In the genomic region with DNA sequence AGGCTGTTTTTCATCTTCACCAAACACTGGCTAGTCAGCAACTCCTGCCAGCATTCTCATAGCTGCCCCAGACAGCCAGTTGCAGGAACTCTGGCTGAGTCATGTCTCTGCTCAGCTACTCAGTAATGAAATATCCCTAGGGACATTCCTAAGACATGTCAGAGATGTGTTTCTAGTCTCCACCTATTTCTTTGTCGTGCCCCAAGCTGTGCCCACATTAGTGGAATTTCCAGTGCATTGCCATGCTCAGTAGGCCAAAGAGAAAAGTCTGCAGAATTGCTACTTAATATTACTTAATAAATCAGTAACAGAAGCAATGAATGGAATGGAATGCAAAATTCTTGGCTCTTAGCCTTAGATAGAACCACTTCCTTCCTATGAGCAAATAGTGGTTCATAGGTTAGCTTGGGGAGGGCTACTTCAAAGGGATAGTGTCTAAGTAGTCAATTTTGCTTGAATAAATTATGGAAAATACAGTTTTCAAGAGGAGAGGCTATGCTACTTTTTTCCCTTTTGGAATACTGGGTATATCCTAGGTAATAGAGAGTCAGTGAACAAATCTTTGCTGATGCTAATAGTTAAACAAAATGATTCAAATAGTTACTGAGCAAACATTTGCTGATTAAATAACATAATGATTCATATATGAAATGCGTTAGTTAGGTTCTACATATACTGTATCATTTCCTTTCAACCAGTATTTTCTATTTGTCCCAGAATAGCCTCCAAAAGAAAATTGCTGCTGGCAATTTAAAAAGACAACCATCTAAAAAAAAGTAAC, we compare ENCODE assay signal across 8 cellular contexts. TPM values are rescaled to one million over a fixed set of nuclear protein-coding genes. Genes with fewer than 3 reads are reported as not detected.
DNase-seq lines count a peak whose midpoint lies in the region; ATAC-seq and TF ChIP-seq lines count a peak whose summit lies in the region.

No MANE protein-coding gene starts in this region.

- H2BK20ac ChIP-seq in IMR-90 (ENCODE audit: low read depth, low read length), result peak overlapping the region; percentile 89; the same call in 1 of the 2 replicates

- dilution Hi-C loops in IMR-90 (cut with HindIII; ENCODE audit: low sequenced_read_pairs, unreplicated experiment), result no loop called here

- H3K56ac ChIP-seq in IMR-90 (ENCODE audit: extremely low read depth, insufficient read depth, low read length), result peak overlapping the region; percentile 39; the same call in 1 of the 2 replicates

- no peak overlapping the region for H3K23ac ChIP-seq in IMR-90 (ENCODE audit: low read depth, low read length)

- peaks cover 5% of the 10 kb centered on the region; the same call in 1 of the 2 replicates for H3K4me1 ChIP-seq in IMR-90 (ENCODE audit: control insufficient read depth, insufficient read depth, low read length)
- peaks cover 26% of the 10 kb centered on the region for H3K4me1 ChIP-seq in lower lobe of right lung

- peak overlapping the region; percentile 22; the same call in 1 of the 2 replicates for H3K4me2 ChIP-seq in IMR-90 (ENCODE audit: low read depth, low read length)

- H3K14ac ChIP-seq in IMR-90 (replicated peaks; ENCODE audit: low read depth, low read length), result no peak overlapping the region

- TF ChIP-seq CTCF in IMR-90 (conservative IDR thresholded peaks at IDR 0.05; ENCODE audit: low read depth, low read length) (no peak), lower lobe of right lung (IDR thresholded peaks at IDR 0.05) (no peak)

- no peak overlapping the region for H2BK15ac ChIP-seq in IMR-90 (ENCODE audit: low read depth, low read length)

- POLR2A ChIA-PET in IMR-90 (lab: Charles Lee; ENCODE audit: unreplicated experiment), result no interaction called here

- H3K27ac ChIP-seq in IMR-90 (ENCODE audit: insufficient read depth, low read length) (peak overlapping the region; percentile 68), lower lobe of right lung (peak overlapping the region; percentile 42)

- H3K36me3 ChIP-seq in IMR-90 (ENCODE audit: control insufficient read depth, insufficient read depth, low read length) (no peaks in the 10 kb centered on the region), lower lobe of right lung (no peaks in the 10 kb centered on the region)

- H4K20me1 ChIP-seq in IMR-90 (ENCODE audit: insufficient read depth, low read length), result no peaks in the 10 kb centered on the region

- peak; percentile 99 for DNase-seq in A172 (ENCODE audit: low spot score)
- DNase-seq in IMR-90, result peak; percentile 96
- peak; percentile 95 for DNase-seq in dedifferentiated amniotic fluid mesenchymal stem cell (ENCODE audit: extremely low spot score)
- no peak for DNase-seq in lower lobe of right lung
- no peak for DNase-seq in stimulated activated naive CD4-positive, alpha-beta T cell (lab: John Stamatoyannopoulos, UW)
- no peak for DNase-seq in HuH-7 (ENCODE audit: low spot score)
- DNase-seq in central memory CD4-positive, alpha-beta T cell, result no peak

- TF ChIP-seq RAD21 in IMR-90 (IDR thresholded peaks at IDR 0.05; ENCODE audit: low read length), result no peak

- intact Hi-C loops in IMR-90 (cut with micrococcal nuclease), result no loop called here
- intact Hi-C loops in lower lobe of right lung (cut with DNase I), result no loop called here

- no peak overlapping the region for H2AFZ ChIP-seq in IMR-90 (replicated peaks; ENCODE audit: low read length, poor library complexity)

- H3K4ac ChIP-seq in IMR-90 (ENCODE audit: low read depth, low read length), result peak overlapping the region; percentile 58

- peak overlapping the region in 1 of 2 experiments; percentile 45; a peak in 2 of 4 replicates for H4K8ac ChIP-seq in IMR-90 (ENCODE audit: low read depth in 2 of 2, low read length in 2 of 2)

- H3K9me3 ChIP-seq in IMR-90 (ENCODE audit: control insufficient read depth, insufficient read depth, low read length), result no peaks in the 10 kb centered on the region
- H3K9me3 ChIP-seq in lower lobe of right lung, result no peaks in the 10 kb centered on the region

- H2BK5ac ChIP-seq in IMR-90 (ENCODE audit: low read depth, low read length, poor library complexity, severe bottlenecking), result peak overlapping the region; percentile 93

- no peaks in the 10 kb centered on the region for H3K79me1 ChIP-seq in IMR-90 (ENCODE audit: low read depth in 1 of 2, low read length in 2 of 2)

- peak overlapping the region; percentile 97 for H2BK120ac ChIP-seq in IMR-90 (ENCODE audit: low read depth, low read length)

- no peak overlapping the region for H3K4me3 ChIP-seq in IMR-90 (ENCODE audit: insufficient read depth, low read depth, low read length)
- H3K4me3 ChIP-seq in lower lobe of right lung, result no peak overlapping the region

- no peak overlapping the region for H2AK9ac ChIP-seq in IMR-90 (replicated peaks; ENCODE audit: low read depth, low read length, poor library complexity)

- H4K91ac ChIP-seq in IMR-90 (ENCODE audit: insufficient read depth, low read depth, low read length), result 0 out of 2 replicates have a peak overlapping the region, but pooled peaks have one; percentile 5

- H3K18ac ChIP-seq in IMR-90 (ENCODE audit: low read depth, low read length), result peak overlapping the region; percentile 48; the same call in 1 of the 2 replicates

- CTCF ChIA-PET in IMR-90 (lab: Yijun Ruan, JAX), result no interaction called here

- TF ChIP-seq POLR2A in IMR-90 (IDR thresholded peaks at IDR 0.05; ENCODE audit: low read depth, low read length), result no peak

- in situ Hi-C loops in IMR-90 (cut with MboI; ENCODE audit: low sequenced_read_pairs), result no loop called here

- no peak overlapping the region; the same call in 1 of the 2 replicates for H4K5ac ChIP-seq in IMR-90 (ENCODE audit: low read depth, low read length)

- no TSS peak for BruUV-seq in IMR-90 (replicated peaks; lab: Mats Ljungman, UMichigan)

- WGBS in IMR-90 (ENCODE audit: extremely low coverage in 2 of 2, insufficient read length in 1 of 2), 2 experiments, result no CpG with 5 or more reads among the region's 2 CpGs

- no peak overlapping the region for H2AK5ac ChIP-seq in IMR-90 (ENCODE audit: low read depth, low read length)

- no peak overlapping the region for H3K9ac ChIP-seq in IMR-90 (ENCODE audit: low read depth, low read length)

- ATAC-seq in IMR-90 (ENCODE audit: low read depth) (peak; percentile 94), lower lobe of right lung (peak; percentile 94 to 96), HG02981 (IDR thresholded peaks at IDR 0.05; ENCODE audit: unreplicated experiment) (no peak)

- H3K9me1 ChIP-seq in IMR-90 (ENCODE audit: insufficient read depth, low read length), result peaks cover 4% of the 10 kb centered on the region; the same call in 1 of the 2 replicates

- no peaks in the 10 kb centered on the region for H3K27me3 ChIP-seq in IMR-90 (ENCODE audit: control insufficient read depth, insufficient read depth, low read length)
- H3K27me3 ChIP-seq in lower lobe of right lung (ENCODE audit: low read depth), result no peaks in the 10 kb centered on the region

TF ChIP-seq in IMR-90, 13 proteins besides CTCF, POLR2A, EP300 and RAD21:
- TF ChIP-seq RCOR1 (IDR thresholded peaks at IDR 0.05; ENCODE audit: insufficient replicate concordance, low read length) (peak; percentile 57), MXI1 (IDR thresholded peaks at IDR 0.05; ENCODE audit: borderline replicate concordance, low read depth, low read length) (no peak), FOS (IDR thresholded peaks at IDR 0.05; ENCODE audit: low read depth, low read length) (peak; percentile 88), SMC3 (IDR thresholded peaks at IDR 0.05; ENCODE audit: low read depth, low read length) (no peak), NFE2L2 (IDR thresholded peaks at IDR 0.05; ENCODE audit: low read depth, low read length) (0 out of 2 replicates have a peak, but pooled peaks have one; percentile 45), RFX5 (IDR thresholded peaks at IDR 0.05; ENCODE audit: low read depth, low read length) (no peak), BHLHE40 (IDR thresholded peaks at IDR 0.05; ENCODE audit: low read depth, low read length) (peak; percentile 4; the same call in 1 of the 2 replicates), CEBPB (IDR thresholded peaks at IDR 0.05; ENCODE audit: low read depth, low read length) (peak; percentile 65), MAFK (IDR thresholded peaks at IDR 0.05; ENCODE audit: low read depth, low read length) (peak; percentile 89), MAZ (IDR thresholded peaks at IDR 0.05; ENCODE audit: borderline replicate concordance, low read depth, low read length) (peak; percentile 44; the same call in 1 of the 2 replicates), CHD1 (IDR thresholded peaks at IDR 0.05; ENCODE audit: low read depth, low read length) (no peak)
- TF ChIP-seq, protein P1, sequence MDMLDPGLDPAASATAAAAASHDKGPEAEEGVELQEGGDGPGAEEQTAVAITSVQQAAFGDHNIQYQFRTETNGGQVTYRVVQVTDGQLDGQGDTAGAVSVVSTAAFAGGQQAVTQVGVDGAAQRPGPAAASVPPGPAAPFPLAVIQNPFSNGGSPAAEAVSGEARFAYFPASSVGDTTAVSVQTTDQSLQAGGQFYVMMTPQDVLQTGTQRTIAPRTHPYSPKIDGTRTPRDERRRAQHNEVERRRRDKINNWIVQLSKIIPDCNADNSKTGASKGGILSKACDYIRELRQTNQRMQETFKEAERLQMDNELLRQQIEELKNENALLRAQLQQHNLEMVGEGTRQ (IDR thresholded peaks at IDR 0.05; ENCODE audit: low read depth, low read length), result no peak
- TF ChIP-seq, protein P2, sequence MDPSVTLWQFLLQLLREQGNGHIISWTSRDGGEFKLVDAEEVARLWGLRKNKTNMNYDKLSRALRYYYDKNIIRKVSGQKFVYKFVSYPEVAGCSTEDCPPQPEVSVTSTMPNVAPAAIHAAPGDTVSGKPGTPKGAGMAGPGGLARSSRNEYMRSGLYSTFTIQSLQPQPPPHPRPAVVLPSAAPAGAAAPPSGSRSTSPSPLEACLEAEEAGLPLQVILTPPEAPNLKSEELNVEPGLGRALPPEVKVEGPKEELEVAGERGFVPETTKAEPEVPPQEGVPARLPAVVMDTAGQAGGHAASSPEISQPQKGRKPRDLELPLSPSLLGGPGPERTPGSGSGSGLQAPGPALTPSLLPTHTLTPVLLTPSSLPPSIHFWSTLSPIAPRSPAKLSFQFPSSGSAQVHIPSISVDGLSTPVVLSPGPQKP (IDR thresholded peaks at IDR 0.05; ENCODE audit: borderline replicate concordance, low read depth, low read length), result no peak

RNA-seq across cellular contexts. Expression of a gene that starts 23.6 kb away (rescaled TPM):
- 268 and 305 TPM in 2 replicates for total RNA-seq in A172 (2014; rRNA removed; shearing (Covaris generic))
- total RNA-seq in IMR-90 (2012; rRNA removed), result 97.1 and 116 TPM in 2 replicates
- polyA plus RNA-seq in IMR-90 (2012; rRNA removed), result 19.3 and 21.2 TPM in 2 replicates
- 9.7 and 16.1 TPM in 2 replicates for polyA plus RNA-seq in IMR-90 (2012; cell fraction: cytosol; rRNA removed)
- polyA plus RNA-seq in IMR-90 (2012; cell fraction: nucleus; rRNA removed; ENCODE audit: low replicate concordance), result 8.7 and 33.3 TPM in 2 replicates
- total RNA-seq in lower lobe of right lung, result 34.8 TPM

Comparison
In these comparisons a context has a peak if more than half of its experiments do, and no peak if none do; other contexts are left out.
1. DNase-seq: peak in A172 (single experiment), IMR-90 (single experiment) and dedifferentiated amniotic fluid mesenchymal stem cell (single experiment); none in lower lobe of right lung (single experiment), stimulated activated naive CD4-positive, alpha-beta T cell (0 of 6), HuH-7 (single experiment) and central memory CD4-positive, alpha-beta T cell (single experiment).